ENCODE assay signal across 21 cellular contexts in genomic region chr2:160295519-160296231, GRCh38.
DNase-seq lines count a peak whose midpoint lies in the region; ATAC-seq and TF ChIP-seq lines count a peak whose summit lies in the region.
"Had no signal": no experiment of that assay in that cellular context is flagged by ENCODE, and none has a peak within 500 bp of the region (broad histone marks: within the 10 kb centered on the region; RNA-seq: fewer than 3 reads in every experiment).

No MANE protein-coding gene starts in this region.

- peaks cover 4% of the 10 kb centered on the region for H3K9me3 Mint-ChIP-seq in activated CD4-positive, alpha-beta T cell treated with anti-CD3 and anti-CD28 coated beads for 36 hours (ENCODE audit: low read depth)
- no peaks in the 10 kb centered on the region for H3K9me3 Mint-ChIP-seq in activated CD4-positive, alpha-beta T cell treated with anti-CD3 and anti-CD28 coated beads, Interleukin-2, amount 10 ng/mL, durations not matched to agents 24 days and 14 days
- H3K9me3 Mint-ChIP-seq in T-cell = no peaks in the 10 kb centered on the region
- H3K9me3 Mint-ChIP-seq in endodermal cell = no peaks in the 10 kb centered on the region
- no peaks in the 10 kb centered on the region for H3K9me3 Mint-ChIP-seq in osteocyte (ENCODE audit: unreplicated experiment)
- H3K9me3 Mint-ChIP-seq: IgD-negative memory B cell; stimulated activated memory B cell treated with anti-CD40 and anti-IgM and Interleukin-4, amounts not matched to agents 10 μg/mL and 1 μg/mL and 100 μg/mL, for 72 hours had no signal

- no peak overlapping the region for H3K9ac ChIP-seq in endodermal cell (ENCODE audit: extremely low read depth, low read length, poor library complexity, severe bottlenecking)
- H3K9ac ChIP-seq: BLaER1 had no signal

- peaks cover 67% of the 10 kb centered on the region for H3K36me3 Mint-ChIP-seq in activated CD4-positive, alpha-beta T cell treated with anti-CD3 and anti-CD28 coated beads for 36 hours (ENCODE audit: low read depth)
- H3K36me3 Mint-ChIP-seq in activated CD4-positive, alpha-beta T cell treated with anti-CD3 and anti-CD28 coated beads, Interleukin-2, amount 10 ng/mL, durations not matched to agents 24 days and 14 days (ENCODE audit: low read depth) = peaks cover 72% of the 10 kb centered on the region
- H3K36me3 Mint-ChIP-seq in T-cell (peaks cover 83% of the 10 kb centered on the region), endodermal cell (ENCODE audit: low read depth) (peaks cover 68% of the 10 kb centered on the region), osteocyte (ENCODE audit: unreplicated experiment) (peaks cover 82% of the 10 kb centered on the region)

- H3K4me3 Mint-ChIP-seq in activated CD4-positive, alpha-beta T cell treated with anti-CD3 and anti-CD28 coated beads for 36 hours = no peak overlapping the region
- H3K4me3 Mint-ChIP-seq in activated CD4-positive, alpha-beta T cell treated with anti-CD3 and anti-CD28 coated beads, Interleukin-2, amount 10 ng/mL, durations not matched to agents 24 days and 14 days = no peak overlapping the region
- peak overlapping the region in 1 of 3 donors; percentile 22 for H3K4me3 Mint-ChIP-seq in T-cell
- no peak overlapping the region for H3K4me3 Mint-ChIP-seq in endodermal cell
- H3K4me3 Mint-ChIP-seq in osteocyte (ENCODE audit: unreplicated experiment) = no peak overlapping the region
- H3K4me3 Mint-ChIP-seq: IgD-negative memory B cell; stimulated activated memory B cell treated with anti-CD40 and anti-IgM and Interleukin-4, amounts not matched to agents 10 μg/mL and 1 μg/mL and 100 μg/mL, for 72 hours had no signal

- no peaks in the 10 kb centered on the region for H3K27me3 Mint-ChIP-seq in activated CD4-positive, alpha-beta T cell treated with anti-CD3 and anti-CD28 coated beads for 36 hours
- H3K27me3 Mint-ChIP-seq in activated CD4-positive, alpha-beta T cell treated with anti-CD3 and anti-CD28 coated beads, Interleukin-2, amount 10 ng/mL, durations not matched to agents 24 days and 14 days = no peaks in the 10 kb centered on the region
- H3K27me3 Mint-ChIP-seq in T-cell = no peaks in the 10 kb centered on the region
- H3K27me3 Mint-ChIP-seq in endodermal cell (ENCODE audit: insufficient read depth) = no peaks in the 10 kb centered on the region
- no peaks in the 10 kb centered on the region for H3K27me3 Mint-ChIP-seq in osteocyte (ENCODE audit: unreplicated experiment)
- H3K27me3 Mint-ChIP-seq: IgD-negative memory B cell; stimulated activated memory B cell treated with anti-CD40 and anti-IgM and Interleukin-4, amounts not matched to agents 10 μg/mL and 1 μg/mL and 100 μg/mL, for 72 hours had no signal

- no peak for DNase-seq in activated CD4-positive, alpha-beta T cell treated with anti-CD3 and anti-CD28 coated beads for 36 hours
- no peak for DNase-seq in activated CD4-positive, alpha-beta T cell treated with anti-CD3 and anti-CD28 coated beads, Interleukin-2, amount 10 ng/mL, durations not matched to agents 24 days and 14 days
- DNase-seq in T-cell (no peak), endodermal cell (no peak), osteocyte (ENCODE audit: extremely low spot score, unreplicated experiment) (no peak), cortex of kidney (lab: John Stamatoyannopoulos, UW) (no peak), NCI-H510A (lab: John Stamatoyannopoulos, UW) (no peak)
- DNase-seq: 8988T; activated effector memory CD4-positive, alpha-beta T cell treated with Interleukin-2 at 50 U/mL for 16 hours; effector CD4-positive, alpha-beta T cell; hippocampal formation; midbrain; NCI-H2081 treated with DMSO at 0.1 percent for 48 hours; NCI-H69; OCI-M1; pancreas; SJCRH30 had no signal

- H3K4me1 Mint-ChIP-seq in activated CD4-positive, alpha-beta T cell treated with anti-CD3 and anti-CD28 coated beads for 36 hours = peaks cover 90% of the 10 kb centered on the region
- H3K4me1 Mint-ChIP-seq in activated CD4-positive, alpha-beta T cell treated with anti-CD3 and anti-CD28 coated beads, Interleukin-2, amount 10 ng/mL, durations not matched to agents 24 days and 14 days = peaks cover 55% of the 10 kb centered on the region
- H3K4me1 Mint-ChIP-seq in T-cell = peaks cover 77 to 79% (median 78%) of the 10 kb centered on the region in 3 donors
- H3K4me1 Mint-ChIP-seq in endodermal cell = peaks cover 2% of the 10 kb centered on the region
- H3K4me1 Mint-ChIP-seq in osteocyte (ENCODE audit: unreplicated experiment) = peaks cover 76% of the 10 kb centered on the region
- H3K4me1 Mint-ChIP-seq: stimulated activated memory B cell treated with anti-CD40 and anti-IgM and Interleukin-4, amounts not matched to agents 10 μg/mL and 1 μg/mL and 100 μg/mL, for 72 hours had no signal

- no peaks in the 10 kb centered on the region for H3K27me3 ChIP-seq in endodermal cell (ENCODE audit: control insufficient read depth, insufficient read depth, low read length, poor library complexity, severe bottlenecking)
- H3K27me3 ChIP-seq: BLaER1, pancreas, SJCRH30 had no signal

- intact Hi-C loops in activated CD4-positive, alpha-beta T cell treated with anti-CD3 and anti-CD28 coated beads for 36 hours (cut with DNase I, micrococcal nuclease) = loop anchor here (2.0 to 10.0 kb wide), 4 partner anchors 29 to 391 kb away; partner anchors contain the start of gene LY75 (in 1 of the 2)
- intact Hi-C loops in activated CD4-positive, alpha-beta T cell treated with anti-CD3 and anti-CD28 coated beads, Interleukin-2, amount 10 ng/mL, durations not matched to agents 24 days and 14 days (cut with micrococcal nuclease) = loop anchor here (2.0 to 5.0 kb wide), 2 partner anchors 27 to 398 kb away; no protein-coding TSS in a partner anchor

- CTCF ChIA-PET in activated CD4-positive, alpha-beta T cell treated with anti-CD3 and anti-CD28 coated beads for 36 hours (lab: Charles Lee) = interaction anchor here (0.7 to 3.8 kb wide), 7 partner anchors 9 to 170 kb away, joined by 3 to 13 read pairs (median 5); no protein-coding TSS in a partner anchor
- CTCF ChIA-PET in T-cell (lab: Charles Lee) = interaction anchor here in 1 of 2 donors (0.6 kb wide), 1 partner anchor 91 kb away, joined by 3 read pairs; no protein-coding TSS in a partner anchor

- H3K36me3 ChIP-seq in endodermal cell (ENCODE audit: control insufficient read depth, insufficient read depth, low read length) = peaks cover 61% of the 10 kb centered on the region
- H3K36me3 ChIP-seq: pancreas had no signal

- H3K9me3 ChIP-seq in endodermal cell (ENCODE audit: control insufficient read depth, low read length) = no peaks in the 10 kb centered on the region
- H3K9me3 ChIP-seq: BLaER1, pancreas, SJCRH30 had no signal

- POLR2A ChIA-PET in activated CD4-positive, alpha-beta T cell treated with anti-CD3 and anti-CD28 coated beads for 36 hours (lab: Charles Lee) = interaction anchor here (0.6 kb wide), 1 partner anchor 16 kb away, joined by 3 read pairs; no protein-coding TSS in a partner anchor
- POLR2A ChIA-PET in T-cell (lab: Charles Lee) = interaction anchor here (0.7 kb wide), 3 partner anchors 10 to 33 kb away, joined by 3 to 4 read pairs (median 3); no protein-coding TSS in a partner anchor

- H3K27ac Mint-ChIP-seq in activated CD4-positive, alpha-beta T cell treated with anti-CD3 and anti-CD28 coated beads for 36 hours = peak overlapping the region; percentile 88
- H3K27ac Mint-ChIP-seq in activated CD4-positive, alpha-beta T cell treated with anti-CD3 and anti-CD28 coated beads, Interleukin-2, amount 10 ng/mL, durations not matched to agents 24 days and 14 days = no peak overlapping the region
- H3K27ac Mint-ChIP-seq in T-cell (peak overlapping the region; percentile 80 to 85), endodermal cell (peak overlapping the region; percentile 23), osteocyte (ENCODE audit: unreplicated experiment) (peak overlapping the region; percentile 91)
- H3K27ac Mint-ChIP-seq: stimulated activated memory B cell treated with anti-CD40 and anti-IgM and Interleukin-4, amounts not matched to agents 10 μg/mL and 1 μg/mL and 100 μg/mL, for 72 hours had no signal

- H3K27ac ChIP-seq in endodermal cell (ENCODE audit: low read depth, low read length) = no peak overlapping the region
- H3K27ac ChIP-seq: BLaER1, pancreas, SJCRH30 had no signal

- 87 to 88% methylated on average over 4 to 7 of the region's 7 CpGs for WGBS in endodermal cell (ENCODE audit: insufficient coverage in 1 of 2, insufficient read length in 1 of 2), 2 experiments

- ATAC-seq in activated CD4-positive, alpha-beta T cell treated with anti-CD3 and anti-CD28 coated beads for 36 hours = peak; percentile 5
- peak in 1 of 4 experiments; percentile 66 for ATAC-seq in T-cell (replicated peaks in 1 of 4)
- ATAC-seq in HG03521 (IDR thresholded peaks at IDR 0.05; ENCODE audit: unreplicated experiment) = no peak
- ATAC-seq: pancreas; stimulated activated memory B cell treated with anti-CD40 and anti-IgM and Interleukin-4, amounts not matched to agents 10 μg/mL and 1 μg/mL and 100 μg/mL, for 72 hours had no signal

- TF ChIP-seq CTCF in endodermal cell (conservative IDR thresholded peaks at IDR 0.05) (no peak), osteocyte (IDR thresholded peaks at IDR 0.05) (no peak)

- no peak overlapping the region for H3K4me3 ChIP-seq in endodermal cell (ENCODE audit: low read length)
- H3K4me3 ChIP-seq: BLaER1, pancreas, SJCRH30 had no signal

- H3K4me1 ChIP-seq in endodermal cell (ENCODE audit: control insufficient read depth, insufficient read depth, low read length) = no peaks in the 10 kb centered on the region
- H3K4me1 ChIP-seq: BLaER1, pancreas had no signal
